ENCODE assay signal across 8 cellular contexts in the genomic region with DNA sequence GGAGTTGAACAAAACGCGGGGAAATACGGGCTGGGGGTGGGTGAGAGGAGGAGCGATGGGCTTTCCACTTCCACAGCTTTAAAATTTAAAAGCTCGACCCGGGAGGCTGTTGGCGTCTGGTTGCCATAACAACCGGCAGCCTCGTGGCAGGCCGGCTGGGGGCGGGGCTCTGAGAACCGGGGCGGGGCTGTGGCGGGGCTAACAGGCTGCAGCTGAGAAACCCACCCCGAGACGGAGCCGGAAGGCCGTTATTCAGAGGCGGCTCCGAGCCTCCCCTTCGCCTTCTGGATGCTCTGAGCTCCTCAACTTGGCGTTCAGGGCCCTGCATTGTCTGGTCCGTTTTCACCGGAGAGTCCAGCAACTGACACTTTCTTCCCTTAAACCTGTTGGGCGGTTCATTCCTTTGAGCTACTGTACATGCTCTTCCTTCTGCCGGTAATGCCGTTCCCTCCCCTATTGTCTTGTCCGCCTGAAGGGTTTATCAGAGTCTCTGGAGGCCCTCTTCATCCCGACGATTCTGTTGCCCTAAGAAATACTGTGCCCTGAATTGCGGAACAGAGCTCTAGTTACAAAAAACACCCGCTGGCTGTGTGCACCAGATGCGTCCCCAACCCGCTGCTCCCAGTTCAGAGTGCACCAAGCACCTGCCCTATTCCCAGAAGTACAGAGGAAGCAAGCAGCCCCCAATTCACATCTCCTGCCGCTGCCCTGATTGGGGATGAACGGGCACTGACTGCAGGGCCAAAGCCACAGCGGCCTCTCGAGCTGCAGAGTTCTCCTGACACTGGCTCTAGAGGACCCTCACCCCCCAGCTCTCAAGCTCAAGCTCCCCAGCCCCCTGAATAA. TPM values are rescaled to one million over a fixed set of nuclear protein-coding genes. Genes with fewer than 3 reads are reported as not detected.
DNase-seq lines count a peak whose midpoint lies in the region; ATAC-seq and TF ChIP-seq lines count a peak whose summit lies in the region.

No MANE protein-coding gene starts in this region.

- no peak overlapping the region for H4K91ac ChIP-seq in neuronal stem cell (ENCODE audit: low read depth, low read length, poor library complexity)

- no peak overlapping the region for H2BK120ac ChIP-seq in neuronal stem cell (ENCODE audit: low read depth, low read length)

- H3K27me3 ChIP-seq in neuronal stem cell (ENCODE audit: control insufficient read depth in 3 of 3, insufficient read depth in 3 of 3, low read depth in 1 of 3, low read length in 3 of 3), result no peaks in the 10 kb centered on the region

- no CpG with 5 or more reads among the region's 38 CpGs for WGBS in neuronal stem cell (ENCODE audit: extremely low coverage in 2 of 2, insufficient read length in 2 of 2, insufficient replicate concordance in 1 of 2), 2 donors

- in situ Hi-C loops in KBM-7 (cut with MboI; ENCODE audit: low pct_unique_long_range_greater_than_20kb, low sequenced_read_pairs), result no loop called here

- H3K4ac ChIP-seq in neuronal stem cell (ENCODE audit: low read length), result no peak overlapping the region

- peak; percentile 84 for DNase-seq in Daoy (ENCODE audit: low read depth)
- peak; percentile 78 for DNase-seq in KBM-7
- DNase-seq in RWPE1 (ENCODE audit: low spot score), result peak; percentile 83
- DNase-seq in activated gamma-delta T cell treated with Interleukin-2 at 50 U/mL for 16 hours, result peak; percentile 96
- peak; percentile 64 for DNase-seq in foreskin melanocyte
- peak; percentile 85 for DNase-seq in neuronal stem cell (ENCODE audit: low spot score)
- DNase-seq in stromal cell of bone marrow (ENCODE audit: low read depth), result peak; percentile 60

- no peak overlapping the region for H2AK5ac ChIP-seq in neuronal stem cell (ENCODE audit: low read depth, low read length)

- peak overlapping the region; percentile 50 for H3K18ac ChIP-seq in neuronal stem cell (ENCODE audit: low read length)

- peak overlapping the region; percentile 99 for H3K4me2 ChIP-seq in neuronal stem cell (ENCODE audit: insufficient read depth, low read length, poor library complexity, severe bottlenecking)

- POLR2A ChIA-PET in RWPE1 (lab: Yijun Ruan, JAX; ENCODE audit: low non-redundant PET), result interaction anchor here (1.3 kb wide), 1 partner anchor 41 kb away, joined by 8 read pairs; a partner anchor contains a TSS

- peak overlapping the region; percentile 94 to 99 for H3K4me3 ChIP-seq in neuronal stem cell (ENCODE audit: low read length in 2 of 2)

- H2BK5ac ChIP-seq in neuronal stem cell (ENCODE audit: low read length), result no peak overlapping the region

- H2BK12ac ChIP-seq in neuronal stem cell (ENCODE audit: low read length), result no peak overlapping the region

- no peak for TF ChIP-seq CTCF in RWPE1 (conservative IDR thresholded peaks at IDR 0.05; ENCODE audit: low read depth)

- peaks cover 4% of the 10 kb centered on the region for H3K79me1 ChIP-seq in neuronal stem cell (ENCODE audit: low read depth, low read length)

- H3K9ac ChIP-seq in neuronal stem cell (ENCODE audit: low read depth, low read length, poor library complexity), result peak overlapping the region; percentile 82

- peaks cover 0 to 3% of the 10 kb centered on the region in 2 donors for H3K4me1 ChIP-seq in neuronal stem cell (ENCODE audit: control insufficient read depth in 2 of 2, insufficient read depth in 1 of 2, low read depth in 1 of 2, low read length in 2 of 2)

- H3K27ac ChIP-seq in RWPE1 (peak overlapping the region; percentile 82), neuronal stem cell (replicated peaks; ENCODE audit: low read length) (peak overlapping the region; percentile 63)

- no peaks in the 10 kb centered on the region for H3K9me3 ChIP-seq in neuronal stem cell (replicated peaks in 1 of 2; ENCODE audit: control insufficient read depth in 2 of 2, insufficient read depth in 1 of 2, low read depth in 1 of 2, low read length in 2 of 2)

- H2BK15ac ChIP-seq in neuronal stem cell (ENCODE audit: low read length), result no peak overlapping the region

- peaks cover 4 to 18% of the 10 kb centered on the region in 2 donors for H3K36me3 ChIP-seq in neuronal stem cell (replicated peaks in 1 of 2; ENCODE audit: control insufficient read depth in 2 of 2, insufficient read depth in 2 of 2, low read length in 2 of 2)

- H2AFZ ChIP-seq in neuronal stem cell (ENCODE audit: low read length), result peak overlapping the region; percentile 95

- ATAC-seq in GM21717 (IDR thresholded peaks at IDR 0.05; ENCODE audit: unreplicated experiment), result peak; percentile 61

- peak overlapping the region; percentile 36 for H3K23ac ChIP-seq in neuronal stem cell (ENCODE audit: low read depth, low read length, poor library complexity)

- CTCF ChIA-PET in RWPE1 (lab: Yijun Ruan, JAX), result interaction anchor here (0.6 kb wide), 1 partner anchor 75 kb away, joined by 4 read pairs; no protein-coding TSS in a partner anchor

- H4K8ac ChIP-seq in neuronal stem cell (ENCODE audit: low read depth, low read length), result no peak overlapping the region

- no peak overlapping the region for H3K14ac ChIP-seq in neuronal stem cell (ENCODE audit: low read length)

RNA-seq across cellular contexts. Expression of a gene that starts 0.6 kb away (rescaled TPM):
- total RNA-seq in Daoy (2014; rRNA removed; shearing (Covaris generic)), result 0.74 and 1.6 TPM in 2 replicates
- 0.29 TPM for polyA plus RNA-seq in neuronal stem cell (2013, experiment 1 of 2)
- 0.17 TPM for polyA plus RNA-seq in neuronal stem cell (2013, experiment 2 of 2)

RNA-seq across cellular contexts. Expression of a gene that starts 0.9 kb away (rescaled TPM):
- 18.8 and 19.7 TPM in 2 replicates for total RNA-seq in Daoy (2014; rRNA removed; shearing (Covaris generic))
- polyA plus RNA-seq in neuronal stem cell (2013, experiment 1 of 2), result 10.9 TPM
- polyA plus RNA-seq in neuronal stem cell (2013, experiment 2 of 2), result 11.0 TPM

RNA-seq across cellular contexts. Expression of a gene that starts 32.0 kb away (rescaled TPM):
- total RNA-seq in Daoy (2014; rRNA removed; shearing (Covaris generic)), result 6.4 and 7.5 TPM in 2 replicates
- 5.5 TPM for polyA plus RNA-seq in neuronal stem cell (2013, experiment 1 of 2)
- 5.4 TPM for polyA plus RNA-seq in neuronal stem cell (2013, experiment 2 of 2)

RNA-seq across cellular contexts. Expression of a gene that starts 41.6 kb away (rescaled TPM):
- 26.7 and 42.4 TPM in 2 replicates for total RNA-seq in Daoy (2014; rRNA removed; shearing (Covaris generic))
- 24.6 TPM for polyA plus RNA-seq in neuronal stem cell (2013, experiment 1 of 2)
- 25.4 TPM for polyA plus RNA-seq in neuronal stem cell (2013, experiment 2 of 2)

RNA-seq across cellular contexts. Expression of a gene that starts 53.2 kb away (rescaled TPM):
- total RNA-seq in Daoy (2014; rRNA removed; shearing (Covaris generic)), result not detected in 2 replicates
- 0.81 TPM for polyA plus RNA-seq in neuronal stem cell (2013, experiment 1 of 2)
- 0.47 TPM for polyA plus RNA-seq in neuronal stem cell (2013, experiment 2 of 2)

Comparison
In these comparisons a context has a peak if more than half of its experiments do, and no peak if none do; other contexts are left out.
1. Peak in every context shown above with its lines: DNase-seq, ATAC-seq, H3K4me3 ChIP-seq and H3K27ac ChIP-seq.